1 cellular context compared by ENCODE assay signal in genomic region chr6:165854863-165855593, GRCh38.
TF ChIP-seq lines count a peak whose summit lies in the region.

No MANE protein-coding gene starts in this region.

TF ChIP-seq in K562, 482 proteins besides CTCF, POLR2A, EP300 and RAD21 (continued from another document):
- TF ChIP-seq ARID4B (CRISPR knock-in tag; IDR thresholded peaks at IDR 0.05), result no peak
- no peak for TF ChIP-seq BCL6 (CRISPR knock-in tag; IDR thresholded peaks at IDR 0.05)
- TF ChIP-seq ZNF785 (CRISPR knock-in tag; IDR thresholded peaks at IDR 0.05), result no peak
- no peak for TF ChIP-seq SP2 (IDR thresholded peaks at IDR 0.05; ENCODE audit: extremely low read depth, low read depth, low read length, poor library complexity, severe bottlenecking)
- TF ChIP-seq TAF9B (IDR thresholded peaks at IDR 0.05; ENCODE audit: partially characterized antibody), result no peak
